Comparison of ENCODE assay signal across 8 cellular contexts in the genomic region with DNA sequence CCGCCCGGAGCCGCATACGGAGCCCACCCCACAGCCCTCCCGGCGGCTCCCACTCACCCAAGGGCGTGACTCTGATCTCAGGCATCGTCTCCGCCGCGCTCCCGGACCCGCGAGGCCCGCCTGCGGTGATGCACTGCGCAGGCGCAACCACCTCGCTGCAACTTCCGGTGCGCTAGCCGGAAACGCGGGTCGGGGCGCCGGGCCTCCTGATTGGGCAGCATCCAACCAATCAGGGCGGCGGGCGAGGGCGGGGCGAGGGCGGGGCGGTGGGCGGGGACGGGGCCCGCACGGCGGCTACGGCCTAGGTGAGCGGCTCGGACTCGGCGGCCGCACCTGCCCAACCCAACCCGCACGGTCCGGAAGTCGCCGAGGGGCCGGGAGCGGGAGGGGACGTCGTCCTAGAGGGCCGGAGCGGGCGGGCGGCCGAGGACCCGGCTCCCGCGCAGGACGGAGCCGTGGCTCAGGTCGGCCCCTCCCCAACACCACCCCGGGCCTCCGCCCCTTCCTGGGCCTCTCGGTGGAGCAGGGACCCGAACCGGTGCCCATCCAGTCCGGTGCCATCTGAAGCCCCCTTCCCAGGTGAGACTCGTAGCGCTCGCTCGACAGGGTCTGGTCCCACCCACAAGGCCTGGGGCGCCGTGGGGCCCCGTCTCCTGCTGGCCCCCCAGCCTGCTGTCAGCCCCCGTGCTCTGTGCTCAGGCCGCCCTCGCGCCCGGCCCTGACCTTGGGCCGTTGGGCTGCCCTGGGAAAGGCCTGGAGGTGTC. TPM values are rescaled to one million over a fixed set of nuclear protein-coding genes. Genes with fewer than 3 reads are reported as not detected.
DNase-seq lines count a peak whose midpoint lies in the region; ATAC-seq and TF ChIP-seq lines count a peak whose summit lies in the region.

CPTP (plus strand) TSS at position 279 of the 764 bp plus-strand sequence. CDS start 2,109 bp downstream, outside the sequence.
INTS11 (minus strand) TSS at position 137 of the 764 bp plus-strand sequence; CDS start at position 85, 52 bp downstream.

- CTCF ChIA-PET in OCI-LY7 (lab: Charles Lee; ENCODE audit: unreplicated experiment): no interaction called here

- POLR2A ChIA-PET in OCI-LY7 (lab: Charles Lee): no interaction called here

- BruUV-seq in OCI-LY7 (replicated peaks; lab: Mats Ljungman, UMichigan): no TSS peak

- peaks cover 3% of the 10 kb centered on the region; the same call in 1 of the 2 replicates for H4K20me1 ChIP-seq in OCI-LY7 (ENCODE audit: insufficient read depth, low read length)

- H3K79me2 ChIP-seq in OCI-LY7 (ENCODE audit: insufficient read depth, low read depth, low read length): peaks cover 43% of the 10 kb centered on the region

- H2AFZ ChIP-seq in OCI-LY7 (ENCODE audit: low read length): peak within 1 kb of the TSS; percentile 28; the same call in 1 of the 2 replicates

- peak within 1 kb of the TSS; percentile 95 for H3K4me2 ChIP-seq in OCI-LY7 (ENCODE audit: low read length)

- peak within 1 kb of the TSS; percentile 36 for H3K27ac ChIP-seq in OCI-LY7 (ENCODE audit: low read depth, low read length, poor library complexity, severe bottlenecking)

- H3K9me3 ChIP-seq in OCI-LY7 (ENCODE audit: low read length) (no peaks in the 10 kb centered on the region), mucosa of descending colon (no peaks in the 10 kb centered on the region)

- H3K4me1 ChIP-seq in OCI-LY7 (ENCODE audit: insufficient read depth, low read length, poor library complexity, severe bottlenecking) (peaks cover 25% of the 10 kb centered on the region), mucosa of descending colon (ENCODE audit: low read depth) (peaks cover 23% of the 10 kb centered on the region)

- peak within 1 kb of the TSS; percentile 84 for H3K4me3 ChIP-seq in OCI-LY7 (ENCODE audit: low read depth, low read length, poor library complexity, severe bottlenecking)
- H3K4me3 ChIP-seq in mucosa of descending colon: peak within 1 kb of the TSS; percentile 84

- DNase-seq in COLO829 (ENCODE audit: low spot score): peak; percentile 90
- peak; percentile 60 for DNase-seq in HS-5 (ENCODE audit: low read depth)
- peak; percentile 96 for DNase-seq in OCI-LY7 (ENCODE audit: low spot score)
- peak; percentile 97 for DNase-seq in activated T-cell treated with anti-CD3 and anti-CD28 coated beads for 1 hour (ENCODE audit: low read depth)
- peak; percentile 90 for DNase-seq in epidermal melanocyte (ENCODE audit: insufficient read length, low spot score)
- peak; percentile 93 to 97 (median 96) for DNase-seq in mucosa of descending colon
- peak; percentile 88 to 96 for DNase-seq in stimulated activated CD8-positive, alpha-beta memory T cell treated with anti-CD3 and anti-CD28 coated beads, Interleukin-4, amount 100 ng/mL, for 1 hour (ENCODE audit: low read depth in 2 of 2, low spot score in 1 of 2)

- H3K9me2 ChIP-seq in OCI-LY7 (ENCODE audit: insufficient read depth, low read length): no peaks in the 10 kb centered on the region

- H3K36me3 ChIP-seq in OCI-LY7 (ENCODE audit: insufficient read depth, low read length) (peaks cover 46% of the 10 kb centered on the region; the same call in 1 of the 2 replicates), mucosa of descending colon (ENCODE audit: low read depth) (peaks cover 3% of the 10 kb centered on the region)

- intact Hi-C loops in OCI-LY7 (cut with micrococcal nuclease; ENCODE audit: unreplicated experiment) (loop anchor here (2.0 kb wide), 2 partner anchors 16 to 50 kb away; partner anchors contain the start of genes AURKAIP1 and PUSL1), mucosa of descending colon (cut with DNase I, micrococcal nuclease) (no loop called here)

- no peak for TF ChIP-seq CTCF in OCI-LY7 (conservative IDR thresholded peaks at IDR 0.05; ENCODE audit: low read length)
- TF ChIP-seq CTCF in mucosa of descending colon (IDR thresholded peaks at IDR 0.05): no peak

- peak; percentile 66 for ATAC-seq in GM19468 (IDR thresholded peaks at IDR 0.05; ENCODE audit: extremely low read depth, unreplicated experiment)
- peak; percentile 91 for ATAC-seq in mucosa of descending colon

RNA-seq across cellular contexts. Expression of gene CPTP, which starts in this region (rescaled TPM):
- 16.6 and 18.5 TPM in 2 replicates for total RNA-seq in OCI-LY7 (2014; rRNA removed; shearing (Covaris generic))
- total RNA-seq in OCI-LY7 (2022) (20.3 and 20.6 TPM in 2 replicates), mucosa of descending colon (10 to 100 TPM; 41.2 to 77.9 (median 55.5) TPM)

RNA-seq across cellular contexts. Expression of gene INTS11, which starts in this region (rescaled TPM):
- total RNA-seq in OCI-LY7 (2014; rRNA removed; shearing (Covaris generic)): 128 and 142 TPM in 2 replicates
- total RNA-seq in OCI-LY7 (2022) (146 and 162 TPM in 2 replicates), mucosa of descending colon (100 to 1,000 TPM in 1 of 3 donors, 10 to 100 TPM in 2; 89.9 to 127 (median 95.5) TPM)

Comparison
In these comparisons a context has a peak if more than half of its experiments do, and no peak if none do; other contexts are left out.
1. Peak in every context shown above with its lines: DNase-seq, ATAC-seq, H3K4me3 ChIP-seq and H3K27ac ChIP-seq.